19 cellular contexts compared by ENCODE assay signal in genomic region chr1:12080773-12081556, GRCh38. TPM values are rescaled to one million over a fixed set of nuclear protein-coding genes. Genes with fewer than 3 reads are reported as not detected.
"Had no signal": no experiment of that assay in that cellular context is flagged by ENCODE, and none has a peak within 500 bp of the region (broad histone marks: within the 10 kb centered on the region; RNA-seq: fewer than 3 reads in every experiment).

No MANE protein-coding gene starts in this region.

- H3K9ac ChIP-seq: SK-N-SH had no signal

- H3K4me2 ChIP-seq: SK-N-SH had no signal

- ATAC-seq: upper lobe of right lung had no signal

- H3K9me2 ChIP-seq: SK-N-SH had no signal

- H3K27ac ChIP-seq: esophagus squamous epithelium, left ventricle myocardium inferior, sigmoid colon, upper lobe of right lung, VCaP had no signal

- H3K9me3 ChIP-seq: sigmoid colon, SK-N-SH, upper lobe of right lung had no signal

- H3K27ac Mint-ChIP-seq: memory B cell; nephron; stimulated activated naive CD8-positive, alpha-beta T cell treated with anti-CD3 and anti-CD28 coated beads, Interleukin-15, Interleukin-2, amounts not matched to agents 100 ng/mL and 50 ng/mL, for 24 hours had no signal

- DNase-seq: activated naive CD4-positive, alpha-beta T cell; esophagus squamous epithelium; foreskin fibroblast; head of caudate nucleus; islet precursor cell; left ventricle myocardium inferior; sigmoid colon; SK-N-SH; stimulated activated CD4-positive, alpha-beta T cell treated with anti-CD3 and anti-CD28 coated beads, Interleukin-2, amount 100 ng/mL, for 48 hours; stimulated activated CD8-positive, alpha-beta memory T cell treated with anti-CD3 and anti-CD28 coated beads, Interleukin-4, amount 100 ng/mL, for 48 hours; T-helper 9 cell; upper lobe of right lung had no signal

- H3K27me3 ChIP-seq: sigmoid colon, upper lobe of right lung had no signal

- H3K36me3 ChIP-seq: esophagus squamous epithelium, left ventricle myocardium inferior, sigmoid colon, upper lobe of right lung had no signal

- H3K4me3 ChIP-seq: esophagus squamous epithelium, left ventricle myocardium inferior, sigmoid colon, upper lobe of right lung had no signal

- H3K4me3 Mint-ChIP-seq: nephron; stimulated activated naive CD8-positive, alpha-beta T cell treated with anti-CD3 and anti-CD28 coated beads, Interleukin-15, Interleukin-2, amounts not matched to agents 100 ng/mL and 50 ng/mL, for 24 hours had no signal

- FAIRE-seq: astrocyte, colon had no signal

- H3K4me1 ChIP-seq: left ventricle myocardium inferior, upper lobe of right lung had no signal

RNA-seq across cellular contexts. Expression of gene TNFRSF8, which starts 17.9 kb away (rescaled TPM):
- total RNA-seq: temporal lobe had no signal
